ENCODE assay signal across 30 cellular contexts in the genomic region with DNA sequence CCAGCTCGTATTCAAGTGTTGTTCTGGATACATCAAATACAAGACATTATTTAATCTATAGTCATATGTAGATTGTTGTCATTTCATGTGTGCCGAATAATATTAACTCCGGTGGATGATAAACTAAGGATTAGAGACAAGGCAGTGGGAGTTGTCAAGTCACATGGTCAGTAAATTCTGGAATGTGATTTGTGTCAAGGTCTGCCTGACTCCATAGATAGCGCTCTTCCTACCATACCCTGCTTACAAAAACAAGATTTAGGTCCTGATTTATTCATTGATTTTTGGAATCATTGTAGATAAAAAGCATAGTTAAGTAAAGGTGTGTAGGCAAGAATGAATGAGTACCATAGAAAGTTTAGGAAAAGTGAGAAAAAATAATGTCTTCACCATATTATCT. TPM values are rescaled to one million over a fixed set of nuclear protein-coding genes. Genes with fewer than 3 reads are reported as not detected.
"Had no signal": no experiment of that assay in that cellular context is flagged by ENCODE, and none has a peak within 500 bp of the region (broad histone marks: within the 10 kb centered on the region; RNA-seq: fewer than 3 reads in every experiment).

No MANE protein-coding gene starts in this region.

- H3K27me3 ChIP-seq: neural progenitor cell, ovary, right lobe of liver, sigmoid colon, suprapubic skin, testis, tibial artery, transverse colon, upper lobe of right lung, uterus had no signal

- H3K4me3 Mint-ChIP-seq: naive thymus-derived CD4-positive, alpha-beta T cell; natural killer cell; nephron; neural progenitor cell; stimulated activated memory B cell treated with anti-CD40 and anti-IgM and Interleukin-4, amounts not matched to agents 10 μg/mL and 1 μg/mL and 100 μg/mL, for 72 hours; stimulated activated naive CD8-positive, alpha-beta T cell treated with anti-CD3 and anti-CD28 coated beads, Interleukin-15, amount 100 ng/mL, for 72 hours; type B pancreatic cell had no signal

- H3K4me1 Mint-ChIP-seq: natural killer cell; nephron; stimulated activated memory B cell treated with anti-CD40 and anti-IgM and Interleukin-4, amounts not matched to agents 10 μg/mL and 1 μg/mL and 100 μg/mL, for 72 hours; stimulated activated naive CD8-positive, alpha-beta T cell treated with anti-CD3 and anti-CD28 coated beads, Interleukin-15, amount 100 ng/mL, for 72 hours had no signal

- H3K4me1 ChIP-seq: neural progenitor cell, parathyroid adenoma, psoas muscle, right lobe of liver, sigmoid colon, suprapubic skin, testis, tibial artery, transverse colon, upper lobe of right lung, uterus had no signal

- H3K27me3 Mint-ChIP-seq: naive thymus-derived CD4-positive, alpha-beta T cell; progenitor cell of endocrine pancreas; stimulated activated memory B cell treated with anti-CD40 and anti-IgM and Interleukin-4, amounts not matched to agents 10 μg/mL and 1 μg/mL and 100 μg/mL, for 72 hours; stimulated activated naive CD8-positive, alpha-beta T cell treated with anti-CD3 and anti-CD28 coated beads, Interleukin-15, amount 100 ng/mL, for 72 hours; type B pancreatic cell had no signal

- H3K36me3 Mint-ChIP-seq: natural killer cell; stimulated activated memory B cell treated with anti-CD40 and anti-IgM and Interleukin-4, amounts not matched to agents 10 μg/mL and 1 μg/mL and 100 μg/mL, for 72 hours; type B pancreatic cell had no signal

- H3K27ac ChIP-seq: neural progenitor cell, ovary, parathyroid adenoma, psoas muscle, right lobe of liver, sigmoid colon, suprapubic skin, testis, tibial artery, transverse colon, upper lobe of right lung, uterus had no signal

- DNase-seq: naive thymus-derived CD4-positive, alpha-beta T cell; natural killer cell; occipital lobe; ovary; posterior cingulate gyrus; psoas muscle; right lobe of liver; sigmoid colon; small intestine; stimulated activated CD4-positive, alpha-beta T cell treated with anti-CD3 and anti-CD28 coated beads, Interleukin-1b, Interleukin-23, amount 100 ng/mL, for 48 hours; stimulated activated CD4-positive, alpha-beta T cell treated with anti-CD3 and anti-CD28 coated beads, Interleukin-4, amount 100 ng/mL, for 1 hour; stimulated activated CD4-positive, alpha-beta T cell treated with anti-CD3 and anti-CD28 coated beads, Interleukin-4, amount 100 ng/mL, for 4 hours; stimulated activated CD8-positive, alpha-beta memory T cell treated with anti-CD3 and anti-CD28 coated beads, Interleukin-4, amount 100 ng/mL, for 48 hours; stimulated activated naive CD4-positive, alpha-beta T cell; stimulated activated naive CD8-positive, alpha-beta T cell treated with anti-CD3 and anti-CD28 coated beads, Interleukin-15, amount 100 ng/mL, for 72 hours; stimulated activated naive CD8-positive, alpha-beta T cell treated with anti-CD3 and anti-CD28 coated beads, Interleukin-15, Interleukin-2, amounts not matched to agents 100 U/mL and 50 U/mL, for 24 hours; substantia nigra; testis; tibial artery; transverse colon; upper lobe of right lung; uterus had no signal

- H3K4me3 ChIP-seq: neural progenitor cell, ovary, psoas muscle, right lobe of liver, sigmoid colon, suprapubic skin, testis, tibial artery, transverse colon, upper lobe of right lung, uterus had no signal

- H3K9me3 ChIP-seq: ovary, psoas muscle, right lobe of liver, sigmoid colon, suprapubic skin, testis, transverse colon, upper lobe of right lung, uterus had no signal

- H3K9me3 Mint-ChIP-seq: nephron; stimulated activated memory B cell treated with anti-CD40 and anti-IgM and Interleukin-4, amounts not matched to agents 10 μg/mL and 1 μg/mL and 100 μg/mL, for 72 hours; type B pancreatic cell had no signal

- ATAC-seq: naive thymus-derived CD4-positive, alpha-beta T cell; natural killer cell; psoas muscle; right lobe of liver; stimulated activated memory B cell treated with anti-CD40 and anti-IgM and Interleukin-4, amounts not matched to agents 10 μg/mL and 1 μg/mL and 100 μg/mL, for 72 hours; stimulated activated naive CD8-positive, alpha-beta T cell treated with anti-CD3 and anti-CD28 coated beads, Interleukin-15, amount 100 ng/mL, for 72 hours; stimulated activated naive CD8-positive, alpha-beta T cell treated with anti-CD3 and anti-CD28 coated beads, Interleukin-15, Interleukin-2, amounts not matched to agents 100 U/mL and 50 U/mL, for 24 hours; upper lobe of right lung had no signal

- H3K27ac Mint-ChIP-seq: naive thymus-derived CD4-positive, alpha-beta T cell; natural killer cell; nephron; neural progenitor cell; progenitor cell of endocrine pancreas; stimulated activated memory B cell treated with anti-CD40 and anti-IgM and Interleukin-4, amounts not matched to agents 10 μg/mL and 1 μg/mL and 100 μg/mL, for 72 hours; stimulated activated naive CD8-positive, alpha-beta T cell treated with anti-CD3 and anti-CD28 coated beads, Interleukin-15, amount 100 ng/mL, for 72 hours; type B pancreatic cell had no signal

- H3K36me3 ChIP-seq: neural progenitor cell, ovary, right lobe of liver, transverse colon, upper lobe of right lung, uterus had no signal

RNA-seq across cellular contexts. Expression of a gene that starts 2.6 kb away (rescaled TPM):
- total RNA-seq: progenitor cell of endocrine pancreas had no signal
- polyA plus RNA-seq: naive thymus-derived CD4-positive, alpha-beta T cell had no signal

RNA-seq across cellular contexts. Expression of a gene that starts 39.8 kb away (rescaled TPM):
- polyA plus RNA-seq: neural cell had no signal
